Comparison of ENCODE assay signal across 17 cellular contexts in the genomic region with DNA sequence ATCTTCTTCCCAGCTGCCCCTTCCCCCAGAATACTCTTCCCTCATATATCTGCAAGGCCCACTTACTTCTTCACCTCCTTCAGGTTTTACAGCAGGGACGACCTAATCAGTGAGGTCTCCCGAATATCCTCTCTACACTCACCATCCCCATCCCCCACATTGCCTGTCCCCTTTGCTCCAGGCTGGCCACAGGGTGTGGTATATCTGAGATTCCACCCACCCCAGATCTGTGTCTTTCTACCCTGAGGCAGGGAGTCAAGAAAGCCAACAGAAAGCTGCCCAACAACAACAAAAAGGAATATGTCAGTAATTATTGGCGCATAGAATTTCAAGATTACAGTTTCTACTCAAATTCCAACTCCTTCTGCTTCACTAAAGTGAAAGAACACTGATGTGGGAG. TPM values are rescaled to one million over a fixed set of nuclear protein-coding genes. Genes with fewer than 3 reads are reported as not detected.
"Had no signal": no experiment of that assay in that cellular context is flagged by ENCODE, and none has a peak within 500 bp of the region (broad histone marks: within the 10 kb centered on the region; RNA-seq: fewer than 3 reads in every experiment).

No MANE protein-coding gene starts in this region.

- H3K27me3 Mint-ChIP-seq: stimulated activated memory B cell treated with anti-CD40 and anti-IgM and Interleukin-4, amounts not matched to agents 10 μg/mL and 1 μg/mL and 100 μg/mL, for 72 hours had no signal

- H3K9me3 Mint-ChIP-seq: activated CD4-positive, alpha-beta T cell treated with anti-CD3 and anti-CD28 coated beads, Interleukin-2, amount 10 ng/mL, durations not matched to agents 7 days and 5 days; activated naive CD4-positive, alpha-beta T cell treated with anti-CD3 and anti-CD28 coated beads, Interleukin-2, amount 50 U/mL, for 72 hours; stimulated activated memory B cell treated with anti-CD40 and anti-IgM and Interleukin-4, amounts not matched to agents 10 μg/mL and 1 μg/mL and 100 μg/mL, for 72 hours had no signal

- DNase-seq: activated CD4-positive, alpha-beta T cell treated with anti-CD3 and anti-CD28 coated beads, Interleukin-2, amount 10 ng/mL, durations not matched to agents 7 days and 5 days; activated CD4-positive, CD25-positive, alpha-beta regulatory T cell; activated T-cell treated with anti-CD3 and anti-CD28 coated beads for 4 hours; esophagus squamous epithelium; heart left ventricle; small intestine; T1000; transverse colon had no signal

- H3K27ac ChIP-seq: esophagus squamous epithelium, heart left ventricle, parathyroid adenoma, SJSA1, transverse colon had no signal

- H3K4me3 Mint-ChIP-seq: activated CD4-positive, alpha-beta T cell treated with anti-CD3 and anti-CD28 coated beads, Interleukin-2, amount 10 ng/mL, durations not matched to agents 7 days and 5 days; stimulated activated memory B cell treated with anti-CD40 and anti-IgM and Interleukin-4, amounts not matched to agents 10 μg/mL and 1 μg/mL and 100 μg/mL, for 72 hours had no signal

- H3K36me3 ChIP-seq: esophagus squamous epithelium, heart left ventricle, SJSA1, transverse colon had no signal

- H3K4me1 ChIP-seq: parathyroid adenoma, SJSA1 had no signal

- H3K27ac Mint-ChIP-seq: activated CD4-positive, alpha-beta T cell treated with anti-CD3 and anti-CD28 coated beads, Interleukin-2, amount 10 ng/mL, durations not matched to agents 7 days and 5 days; activated naive CD4-positive, alpha-beta T cell treated with anti-CD3 and anti-CD28 coated beads, Interleukin-2, amount 50 U/mL, for 72 hours; stimulated activated memory B cell treated with anti-CD40 and anti-IgM and Interleukin-4, amounts not matched to agents 10 μg/mL and 1 μg/mL and 100 μg/mL, for 72 hours had no signal

- H3K4me3 ChIP-seq: esophagus squamous epithelium, heart left ventricle, SJSA1, transverse colon had no signal

- H3K9me3 ChIP-seq: esophagus squamous epithelium, heart left ventricle, SJSA1, transverse colon had no signal

- ATAC-seq: activated naive CD4-positive, alpha-beta T cell treated with anti-CD3 and anti-CD28 coated beads, Interleukin-2, amount 50 U/mL, for 72 hours; heart left ventricle; stimulated activated memory B cell treated with anti-CD40 and anti-IgM and Interleukin-4, amounts not matched to agents 10 μg/mL and 1 μg/mL and 100 μg/mL, for 72 hours had no signal

- H3K36me3 Mint-ChIP-seq: activated naive CD4-positive, alpha-beta T cell treated with anti-CD3 and anti-CD28 coated beads, Interleukin-2, amount 50 U/mL, for 72 hours; stimulated activated memory B cell treated with anti-CD40 and anti-IgM and Interleukin-4, amounts not matched to agents 10 μg/mL and 1 μg/mL and 100 μg/mL, for 72 hours had no signal

- FAIRE-seq: bronchial epithelial cell, frontal cortex, small intestine had no signal

- H3K27me3 ChIP-seq: esophagus squamous epithelium, heart left ventricle, SJSA1, transverse colon had no signal

RNA-seq across cellular contexts. Expression of a gene that starts 30.0 kb away (rescaled TPM):
- total RNA-seq: activated CD4-positive, alpha-beta T cell treated with anti-CD3 and anti-CD28 coated beads, Interleukin-2, amount 10 ng/mL, durations not matched to agents 7 days and 5 days; activated CD8-positive, alpha-beta memory T cell treated with anti-CD3 and anti-CD28 coated beads for 36 hours; aorta; esophagus squamous epithelium; lung microvascular endothelial cell had no signal
- polyA plus RNA-seq: aorta had no signal
